Comparison of ENCODE assay signal across 9 cellular contexts in the genomic region with DNA sequence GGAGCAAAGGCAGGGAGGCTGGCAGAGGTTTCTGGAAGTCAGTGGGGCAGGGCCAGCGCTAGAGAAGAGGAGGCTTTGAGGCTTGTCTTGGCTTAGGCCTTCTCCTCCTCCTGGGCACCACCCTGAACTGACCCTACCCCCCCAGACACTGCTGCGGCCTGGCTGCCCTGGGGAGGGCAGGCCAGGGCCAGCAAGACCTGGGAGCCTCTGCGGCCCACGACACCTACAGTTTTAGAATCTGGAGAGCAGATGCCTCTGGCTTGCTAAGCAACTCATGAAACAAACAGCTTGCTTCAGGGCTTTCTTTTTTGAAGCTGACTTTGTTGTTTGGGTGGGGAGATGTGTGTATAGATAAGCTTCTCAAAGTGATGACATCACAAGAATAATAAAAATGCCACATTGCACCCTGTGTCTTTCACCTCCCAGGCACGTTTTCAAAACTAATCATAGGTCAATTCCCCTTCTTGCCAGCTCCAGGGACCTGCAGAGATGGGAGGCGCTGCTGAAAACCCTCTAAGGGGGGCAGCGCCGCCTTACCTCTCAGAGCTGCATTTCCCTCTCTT. TPM values are rescaled to one million over a fixed set of nuclear protein-coding genes. Genes with fewer than 3 reads are reported as not detected.
DNase-seq lines count a peak whose midpoint lies in the region; ATAC-seq, FAIRE-seq and TF ChIP-seq lines count a peak whose summit lies in the region.
"Had no signal": no experiment of that assay in that cellular context is flagged by ENCODE, and none has a peak within 500 bp of the region (broad histone marks: within the 10 kb centered on the region; RNA-seq: fewer than 3 reads in every experiment).

No MANE protein-coding gene starts in this region.

- H3K4me1 ChIP-seq in heart left ventricle (peaks cover 3 to 59% (median 47%) of the 10 kb centered on the region in 12 donors), transverse colon (peaks cover 4 to 40% (median 22%) of the 10 kb centered on the region in 4 donors)

- no peaks in the 10 kb centered on the region for H3K36me3 Mint-ChIP-seq in activated naive CD4-positive, alpha-beta T cell treated with anti-CD3 and anti-CD28 coated beads, Interleukin-2, amount 10 ng/mL, durations not matched to agents 7 days and 5 days

- H3K27me3 ChIP-seq in heart left ventricle = no peaks in the 10 kb centered on the region
- H3K27me3 ChIP-seq in transverse colon = no peaks in the 10 kb centered on the region

- CTCF ChIA-PET in activated naive CD4-positive, alpha-beta T cell treated with anti-CD3 and anti-CD28 coated beads, Interleukin-2, amount 10 ng/mL, durations not matched to agents 7 days and 5 days (lab: Charles Lee) = interaction anchor here (0.6 to 1.0 kb wide), 2 partner anchors 241 to 251 kb away, joined by 3 read pairs; no protein-coding TSS in a partner anchor

- intact Hi-C loops in heart left ventricle (cut with DNase I) (no loop called here), transverse colon (cut with DNase I; ENCODE audit: low total_unique reads) (no loop called here)

- no peak for TF ChIP-seq POLR2A in heart left ventricle (IDR thresholded peaks at IDR 0.05)
- no peak for TF ChIP-seq POLR2A in transverse colon (IDR thresholded peaks at IDR 0.05)

- FAIRE-seq in D721Med (lab: Jason Lieb, UNC) = no peak

- peaks cover 71% of the 10 kb centered on the region for H3K27me3 Mint-ChIP-seq in activated naive CD4-positive, alpha-beta T cell treated with anti-CD3 and anti-CD28 coated beads, Interleukin-2, amount 10 ng/mL, durations not matched to agents 7 days and 5 days

- no peak overlapping the region for H3K27ac Mint-ChIP-seq in activated naive CD4-positive, alpha-beta T cell treated with anti-CD3 and anti-CD28 coated beads, Interleukin-2, amount 10 ng/mL, durations not matched to agents 7 days and 5 days

- ATAC-seq in heart left ventricle = peak in 2 of 4 donors; percentile 19 to 46
- ATAC-seq in omental fat pad (ENCODE audit: low FRiP score) = no peak

- in situ Hi-C loops in transverse colon (cut with MboI; ENCODE audit: low pct_ligation_motif_present in 1 of 4, low pct_unique_long_range_greater_than_20kb in 1 of 4, low sequenced_read_pairs in 3 of 4) = no loop called here

- DNase-seq in activated naive CD4-positive, alpha-beta T cell treated with anti-CD3 and anti-CD28 coated beads, Interleukin-2, amount 10 ng/mL, durations not matched to agents 7 days and 5 days = peak; percentile 52
- DNase-seq in activated naive CD4-positive, alpha-beta T cell treated with anti-CD3 and anti-CD28 coated beads, Interleukin-2, amount 50 U/mL, for 16 hours = no peak
- DNase-seq in T-helper 9 cell (peak; percentile 7), heart left ventricle (peak in 3 of 5 donors; percentile 23 to 38 (median 29)), transverse colon (no peak), omental fat pad (ENCODE audit: low spot score) (no peak), D721Med (ENCODE audit: insufficient read length, low spot score) (no peak), AML-193 (lab: John Stamatoyannopoulos, UW) (no peak)
- DNase-seq: hippocampal formation had no signal

- no peaks in the 10 kb centered on the region for H3K9me3 Mint-ChIP-seq in activated naive CD4-positive, alpha-beta T cell treated with anti-CD3 and anti-CD28 coated beads, Interleukin-2, amount 10 ng/mL, durations not matched to agents 7 days and 5 days

- H3K4me1 Mint-ChIP-seq in activated naive CD4-positive, alpha-beta T cell treated with anti-CD3 and anti-CD28 coated beads, Interleukin-2, amount 10 ng/mL, durations not matched to agents 7 days and 5 days = peaks cover 15% of the 10 kb centered on the region

- H3K4me3 Mint-ChIP-seq in activated naive CD4-positive, alpha-beta T cell treated with anti-CD3 and anti-CD28 coated beads, Interleukin-2, amount 10 ng/mL, durations not matched to agents 7 days and 5 days = no peak overlapping the region

- TF ChIP-seq EP300 in transverse colon (IDR thresholded peaks at IDR 0.05; ENCODE audit: low read depth) = no peak

- no peaks in the 10 kb centered on the region for H3K36me3 ChIP-seq in heart left ventricle
- no peaks in the 10 kb centered on the region for H3K36me3 ChIP-seq in transverse colon

- no peaks in the 10 kb centered on the region for H3K9me3 ChIP-seq in heart left ventricle
- no peaks in the 10 kb centered on the region for H3K9me3 ChIP-seq in transverse colon

- H3K4me3 ChIP-seq in heart left ventricle (no peak overlapping the region), transverse colon (no peak overlapping the region)

- no peak for TF ChIP-seq CTCF in heart left ventricle (IDR thresholded peaks at IDR 0.05)
- no peak for TF ChIP-seq CTCF in transverse colon (IDR thresholded peaks at IDR 0.05)
- no peak for TF ChIP-seq CTCF in omental fat pad (IDR thresholded peaks at IDR 0.05)
- no peak for TF ChIP-seq CTCF in D721Med (IDR thresholded peaks at IDR 0.05; ENCODE audit: insufficient read depth, missing control alignments)

- WGBS in heart left ventricle, 4 donors = 68 to 73% (median 70%) methylated on average over 8 of the region's 8 CpGs
- 0 to 42% methylated on average over 1 to 8 of the region's 8 CpGs for WGBS in transverse colon (ENCODE audit: low coverage in 1 of 2), 2 donors

- H3K27ac ChIP-seq in heart left ventricle = peak overlapping the region in 9 of 12 donors; percentile 19 to 82 (median 53)
- peak overlapping the region in 3 of 4 donors; percentile 33 to 60 (median 50) for H3K27ac ChIP-seq in transverse colon

RNA-seq across cellular contexts. Expression of gene SMAD7, which starts 46.2 kb away (rescaled TPM):
- total RNA-seq in heart left ventricle (10 to 100 TPM; 16.3 to 32.0 (median 19.9) TPM), transverse colon (100 to 1,000 TPM in 1 of 4 donors, 10 to 100 TPM in 3; 76.0 to 199 (median 77.1) TPM), omental fat pad (10 to 100 TPM; 33.6 to 78.4 (median 47.2) TPM)
- 10 to 100 TPM in 1 of 2 donors, 1 to 10 TPM in 1; 9.1 to 21.2 TPM for polyA plus RNA-seq in heart left ventricle

Comparison
In these comparisons a context has a peak if more than half of its experiments do, and no peak if none do; other contexts are left out.
1. DNase-seq: peak in activated naive CD4-positive, alpha-beta T cell treated with anti-CD3 and anti-CD28 coated beads, Interleukin-2, amount 10 ng/mL, durations not matched to agents 7 days and 5 days (single experiment), T-helper 9 cell (single experiment) and heart left ventricle (3 of 5); none in activated naive CD4-positive, alpha-beta T cell treated with anti-CD3 and anti-CD28 coated beads, Interleukin-2, amount 50 U/mL, for 16 hours (single experiment), transverse colon (single experiment), omental fat pad (single experiment), D721Med (single experiment) and AML-193 (0 of 2).